In the genomic region with DNA sequence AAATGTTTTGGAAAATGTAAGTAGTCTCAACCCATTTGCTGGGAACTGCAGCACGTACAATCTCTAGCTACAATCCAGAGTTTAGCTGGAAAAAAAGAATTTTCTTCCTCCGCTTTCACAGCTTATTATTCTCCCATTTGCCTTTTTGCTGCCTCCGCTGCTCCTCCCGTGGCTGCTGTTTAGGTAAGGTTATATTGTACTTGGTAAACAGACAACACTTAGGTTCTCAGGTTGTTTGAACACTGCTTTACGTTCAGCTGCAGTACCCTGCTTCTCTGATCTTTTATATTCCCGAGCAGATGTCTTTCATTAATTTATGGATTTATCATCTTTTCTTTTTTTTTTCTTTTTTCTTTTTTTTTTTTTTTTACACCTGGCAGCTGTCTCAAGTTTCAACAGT, we compare ENCODE assay signal across 18 cellular contexts. TPM values are rescaled to one million over a fixed set of nuclear protein-coding genes. Genes with fewer than 3 reads are reported as not detected.
A peak's percentile ranks its signal among the peaks of the same experiment; 100 is the strongest.
DNase-seq lines count a peak whose midpoint lies in the region; ATAC-seq, FAIRE-seq and TF ChIP-seq lines count a peak whose summit lies in the region.
"Had no signal": no experiment of that assay in that cellular context is flagged by ENCODE, and none has a peak within 500 bp of the region (broad histone marks: within the 10 kb centered on the region; RNA-seq: fewer than 3 reads in every experiment).

No MANE protein-coding gene starts in this region.

- no TSS peak for BruUV-seq in endothelial cell of umbilical vein (replicated peaks; lab: Mats Ljungman, UMichigan)

- TF ChIP-seq POLR2A in endothelial cell of umbilical vein (IDR thresholded peaks at IDR 0.05; ENCODE audit: low read depth, low read length) (no peak), thyroid gland (IDR thresholded peaks at IDR 0.05) (no peak), lower leg skin (IDR thresholded peaks at IDR 0.05) (no peak)

- no peak for DNase-seq in left ventricle myocardium inferior
- no peak for DNase-seq in heart right ventricle
- DNase-seq in NCI-H526 treated with DMSO at 0.1 percent for 48 hours (lab: John Stamatoyannopoulos, UW), result peak; percentile 87
- DNase-seq in endothelial cell of umbilical vein (ENCODE audit: low read depth, low spot score), result peak; percentile 19
- no peak for DNase-seq in thyroid gland
- no peak for DNase-seq in posterior vena cava (ENCODE audit: low spot score)
- no peak for DNase-seq in lower leg skin (ENCODE audit: low spot score in 2 of 2)
- no peak for DNase-seq in D341Med (ENCODE audit: low spot score)
- DNase-seq: activated naive CD4-positive, alpha-beta T cell treated with anti-CD3 and anti-CD28 coated beads, Interleukin-2, amount 10 ng/mL, durations not matched to agents 7 days and 5 days; CD4-positive, alpha-beta T cell; effector CD4-positive, alpha-beta T cell; mesendoderm; right lobe of liver; stimulated activated CD4-positive, alpha-beta T cell treated with anti-CD3 and anti-CD28 coated beads, Interleukin-4, amount 100 ng/mL, for 1 hour; trophoblast cell had no signal

- POLR2A ChIA-PET in endothelial cell of umbilical vein (lab: Charles Lee), result interaction anchor here (0.7 to 2.0 kb wide), 2 partner anchors 13 to 14 kb away, joined by 3 to 15 read pairs; a partner anchor contains a TSS

- H3K4me1 ChIP-seq in left ventricle myocardium inferior (peaks cover 47% of the 10 kb centered on the region), heart right ventricle (peaks cover 0 to 38% (median 8%) of the 10 kb centered on the region in 9 donors), endothelial cell of umbilical vein (ENCODE audit: control insufficient read depth, extremely low read depth, insufficient read depth, low read length) (peaks cover 11% of the 10 kb centered on the region), thyroid gland (peaks cover 22 to 26% of the 10 kb centered on the region in 2 donors)

- H3K27me3 ChIP-seq in left ventricle myocardium inferior (ENCODE audit: low read depth), result no peaks in the 10 kb centered on the region
- H3K27me3 ChIP-seq in heart right ventricle, result no peaks in the 10 kb centered on the region
- H3K27me3 ChIP-seq in endothelial cell of umbilical vein (ENCODE audit: control insufficient read depth in 2 of 2, insufficient read depth in 2 of 2, low read length in 2 of 2), result no peaks in the 10 kb centered on the region
- H3K27me3 ChIP-seq in thyroid gland, result no peaks in the 10 kb centered on the region
- H3K27me3 ChIP-seq: right lobe of liver had no signal

- H2AFZ ChIP-seq in endothelial cell of umbilical vein (ENCODE audit: low read depth, low read length), result no peak overlapping the region

- no peaks in the 10 kb centered on the region for H4K20me1 ChIP-seq in endothelial cell of umbilical vein (replicated peaks; ENCODE audit: control insufficient read depth, extremely low read depth, insufficient read depth, low read length)

- 62 to 70% methylated on average over 6 of the region's 6 CpGs for WGBS in heart right ventricle, 2 donors
- 80 to 89% methylated on average over 6 of the region's 6 CpGs for WGBS in thyroid gland, 2 donors
- WGBS in lower leg skin, 2 donors, result 74 to 80% methylated on average over 6 of the region's 6 CpGs

- H3K4me3 ChIP-seq in left ventricle myocardium inferior (no peak overlapping the region), heart right ventricle (no peak overlapping the region), endothelial cell of umbilical vein (replicated peaks in 1 of 3; ENCODE audit: insufficient read depth in 1 of 3, low read depth in 1 of 3, low read length in 3 of 3) (no peak overlapping the region), thyroid gland (replicated peaks in 1 of 3) (no peak overlapping the region), lower leg skin (ENCODE audit: low read depth, poor library complexity, severe bottlenecking) (no peak overlapping the region)
- H3K4me3 ChIP-seq: right lobe of liver had no signal

- H3K9me1 ChIP-seq in endothelial cell of umbilical vein (replicated peaks; ENCODE audit: control insufficient read depth, extremely low read depth, insufficient read depth, low read length), result no peaks in the 10 kb centered on the region

- ATAC-seq in heart right ventricle, result no peak
- ATAC-seq: Panc1 had no signal

- CTCF ChIA-PET in endothelial cell of umbilical vein (lab: Charles Lee), result interaction anchor here (0.9 to 2.9 kb wide), 9 partner anchors 9 to 757 kb away, joined by 3 to 20 read pairs (median 6); a partner anchor contains a TSS

- no peak for FAIRE-seq in endothelial cell of umbilical vein (lab: Jason Lieb, UNC)
- FAIRE-seq: bronchial epithelial cell had no signal

- H3K27ac ChIP-seq in left ventricle myocardium inferior (replicated peaks), result peak overlapping the region; percentile 35
- no peak overlapping the region for H3K27ac ChIP-seq in heart right ventricle
- no peak overlapping the region for H3K27ac ChIP-seq in endothelial cell of umbilical vein (ENCODE audit: insufficient read depth, low read depth, low read length)
- peak overlapping the region; percentile 18 to 43 (median 37) for H3K27ac ChIP-seq in thyroid gland

- H3K36me3 ChIP-seq in left ventricle myocardium inferior, result peaks cover 16% of the 10 kb centered on the region
- H3K36me3 ChIP-seq in heart right ventricle, result peaks cover 0 to 12% (median 0%) of the 10 kb centered on the region in 9 donors
- peaks cover 0 to 2% of the 10 kb centered on the region in 2 experiments for H3K36me3 ChIP-seq in endothelial cell of umbilical vein (ENCODE audit: control insufficient read depth in 2 of 2, extremely low read depth in 1 of 2, insufficient read depth in 2 of 2, low read length in 2 of 2)
- peaks cover 0 to 7% of the 10 kb centered on the region in 2 donors for H3K36me3 ChIP-seq in thyroid gland

- dilution Hi-C loops in endothelial cell of umbilical vein (cut with MboI; ENCODE audit: extremely low pct_ligation_motif_present, low sequenced_read_pairs), result no loop called here

- no peaks in the 10 kb centered on the region for H3K9me3 ChIP-seq in left ventricle myocardium inferior (replicated peaks)
- no peaks in the 10 kb centered on the region for H3K9me3 ChIP-seq in heart right ventricle
- H3K9me3 ChIP-seq in endothelial cell of umbilical vein (replicated peaks; ENCODE audit: control insufficient read depth, insufficient read depth, low read length), result no peaks in the 10 kb centered on the region
- H3K9me3 ChIP-seq in thyroid gland, result no peaks in the 10 kb centered on the region
- H3K9me3 ChIP-seq: right lobe of liver had no signal

- H3K9ac ChIP-seq in endothelial cell of umbilical vein (replicated peaks; ENCODE audit: extremely low read depth, insufficient read depth, low read length), result no peak overlapping the region

- TF ChIP-seq CTCF in left ventricle myocardium inferior (IDR thresholded peaks at IDR 0.05; ENCODE audit: borderline replicate concordance) (no peak), heart right ventricle (IDR thresholded peaks at IDR 0.05) (no peak), endothelial cell of umbilical vein (IDR thresholded peaks at IDR 0.05; ENCODE audit: extremely low read depth in 1 of 2, insufficient read depth in 1 of 2, low read depth in 1 of 2, low read length in 2 of 2) (no peak), thyroid gland (IDR thresholded peaks at IDR 0.05) (no peak), lower leg skin (IDR thresholded peaks at IDR 0.05) (no peak)

- peak overlapping the region; percentile 2 for H3K4me2 ChIP-seq in endothelial cell of umbilical vein (ENCODE audit: insufficient read depth, low read length)

- H3K79me2 ChIP-seq in endothelial cell of umbilical vein (ENCODE audit: control insufficient read depth, insufficient read depth, low read length), result no peaks in the 10 kb centered on the region

- intact Hi-C loops in left ventricle myocardium inferior (cut with micrococcal nuclease) (no loop called here), heart right ventricle (cut with DNase I) (no loop called here), endothelial cell of umbilical vein (cut with micrococcal nuclease) (loop anchor here (1.0 kb wide), 2 partner anchors 15 to 121 kb away; a partner anchor contains a TSS), thyroid gland (cut with DNase I) (no loop called here), posterior vena cava (cut with DNase I) (no loop called here), lower leg skin (cut with DNase I; ENCODE audit: low total_unique reads) (no loop called here)

TF ChIP-seq in endothelial cell of umbilical vein, 7 proteins besides CTCF, POLR2A, EP300 and RAD21:
- TF ChIP-seq JUN (IDR thresholded peaks at IDR 0.05; ENCODE audit: borderline replicate concordance, insufficient read depth, insufficient read length, low read depth) (no peak), FOS (IDR thresholded peaks at IDR 0.05; ENCODE audit: borderline replicate concordance, insufficient read depth, low read length) (no peak), EZH2 (IDR thresholded peaks at IDR 0.05; ENCODE audit: borderline replicate concordance, low read depth, low read length, severe bottlenecking) (no peak), GATA2 (IDR thresholded peaks at IDR 0.05; ENCODE audit: insufficient read depth, insufficient read length, low read depth, low read length) (no peak), MYC (IDR thresholded peaks at IDR 0.05; ENCODE audit: low read depth, low read length) (no peak), POLR2AphosphoS5 (IDR thresholded peaks at IDR 0.05; ENCODE audit: insufficient read depth, low read depth, low read length) (no peak)
- TF ChIP-seq, protein P1, sequence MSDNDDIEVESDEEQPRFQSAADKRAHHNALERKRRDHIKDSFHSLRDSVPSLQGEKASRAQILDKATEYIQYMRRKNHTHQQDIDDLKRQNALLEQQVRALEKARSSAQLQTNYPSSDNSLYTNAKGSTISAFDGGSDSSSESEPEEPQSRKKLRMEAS (IDR thresholded peaks at IDR 0.05; ENCODE audit: insufficient read depth, insufficient read length), result no peak

RNA-seq across cellular contexts. Expression of a gene that starts 14.3 kb away (rescaled TPM):
- 80.6 TPM for total RNA-seq in left ventricle myocardium inferior
- 100 to 1,000 TPM in 8 of 10 donors, 10 to 100 TPM in 2; 52.6 to 132 (median 116) TPM for total RNA-seq in heart right ventricle
- polyA plus RNA-seq in heart right ventricle, result 10 to 100 TPM in 1 of 2 donors, 1 to 10 TPM in 1; 2.5 to 10.2 TPM
- 3.3 and 4.0 TPM in 2 replicates for total RNA-seq in endothelial cell of umbilical vein
- polyA plus RNA-seq in endothelial cell of umbilical vein, result 1.5 and 2.2 TPM in 2 replicates
- polyA plus RNA-seq in endothelial cell of umbilical vein (2011; cell fraction: cytosol; rRNA removed), result 0.42 and 0.46 TPM in 2 replicates
- 3.0 and 3.4 TPM in 2 replicates for polyA plus RNA-seq in endothelial cell of umbilical vein (2011; cell fraction: nucleus; rRNA removed)
- polyA plus RNA-seq in endothelial cell of umbilical vein (2012), result 1.0 and 1.2 TPM in 2 replicates
- 4.3 and 14.9 TPM in 2 replicates for polyA minus RNA-seq in endothelial cell of umbilical vein
- not detected for polyA minus RNA-seq in endothelial cell of umbilical vein (2011; cell fraction: cytosol; rRNA and poly(A)+ RNA removed)
- polyA minus RNA-seq in endothelial cell of umbilical vein (2011; cell fraction: nucleus; rRNA and poly(A)+ RNA removed), result 9.2 and 11.3 TPM in 2 replicates
- total RNA-seq in thyroid gland, result 10 to 100 TPM; 34.6 to 51.3 (median 38.4) TPM
- 10 to 100 TPM in 1 of 2 donors, 1 to 10 TPM in 1; 8.8 to 13.7 TPM for total RNA-seq in posterior vena cava
- total RNA-seq in lower leg skin, result 1 to 10 TPM in 3 of 4 donors, under 1 TPM in 1; 0.74 to 4.2 (median 1.9) TPM
- total RNA-seq: A673 had no signal

Comparison
In these comparisons a context has a peak if more than half of its experiments do, and no peak if none do; other contexts are left out.
1. H3K27ac ChIP-seq: peak in left ventricle myocardium inferior (single experiment) and thyroid gland (3 of 3); none in heart right ventricle (0 of 10) and endothelial cell of umbilical vein (single experiment).
2. DNase-seq: peak in NCI-H526 treated with DMSO at 0.1 percent for 48 hours (single experiment) and endothelial cell of umbilical vein (single experiment); none in left ventricle myocardium inferior (single experiment), heart right ventricle (0 of 2), thyroid gland (0 of 2), posterior vena cava (single experiment), lower leg skin (0 of 2) and D341Med (single experiment).